ENCODE assay signal across 2 cellular contexts in the genomic region with DNA sequence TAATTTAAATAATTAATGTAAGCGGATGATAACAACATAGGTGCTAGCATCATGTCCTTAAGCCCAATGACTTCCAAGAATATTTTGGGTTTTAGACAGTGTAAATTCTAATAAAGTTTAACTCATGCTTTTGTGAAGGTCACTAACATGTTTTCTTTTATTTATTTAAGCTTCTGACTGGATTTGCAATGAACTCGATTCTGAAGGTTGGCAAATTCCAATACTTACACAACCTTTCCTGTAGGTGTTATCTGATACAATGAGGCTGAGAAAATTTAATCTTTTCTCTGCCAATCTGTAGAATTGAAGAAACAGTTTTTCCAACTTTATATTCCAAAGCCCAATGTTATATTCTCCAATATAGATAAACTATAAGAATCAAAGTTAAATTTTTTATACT.
TF ChIP-seq lines count a peak whose summit lies in the region.

No MANE protein-coding gene starts in this region.

TF ChIP-seq in liver, 16 proteins besides CTCF, POLR2A, EP300 and RAD21 (continued from another document):
- TF ChIP-seq FOXA2 (IDR thresholded peaks at IDR 0.05), result no peak

TF ChIP-seq in HepG2, 621 proteins besides CTCF, POLR2A, EP300 and RAD21 (continued from another document):
- TF ChIP-seq, protein P1, sequence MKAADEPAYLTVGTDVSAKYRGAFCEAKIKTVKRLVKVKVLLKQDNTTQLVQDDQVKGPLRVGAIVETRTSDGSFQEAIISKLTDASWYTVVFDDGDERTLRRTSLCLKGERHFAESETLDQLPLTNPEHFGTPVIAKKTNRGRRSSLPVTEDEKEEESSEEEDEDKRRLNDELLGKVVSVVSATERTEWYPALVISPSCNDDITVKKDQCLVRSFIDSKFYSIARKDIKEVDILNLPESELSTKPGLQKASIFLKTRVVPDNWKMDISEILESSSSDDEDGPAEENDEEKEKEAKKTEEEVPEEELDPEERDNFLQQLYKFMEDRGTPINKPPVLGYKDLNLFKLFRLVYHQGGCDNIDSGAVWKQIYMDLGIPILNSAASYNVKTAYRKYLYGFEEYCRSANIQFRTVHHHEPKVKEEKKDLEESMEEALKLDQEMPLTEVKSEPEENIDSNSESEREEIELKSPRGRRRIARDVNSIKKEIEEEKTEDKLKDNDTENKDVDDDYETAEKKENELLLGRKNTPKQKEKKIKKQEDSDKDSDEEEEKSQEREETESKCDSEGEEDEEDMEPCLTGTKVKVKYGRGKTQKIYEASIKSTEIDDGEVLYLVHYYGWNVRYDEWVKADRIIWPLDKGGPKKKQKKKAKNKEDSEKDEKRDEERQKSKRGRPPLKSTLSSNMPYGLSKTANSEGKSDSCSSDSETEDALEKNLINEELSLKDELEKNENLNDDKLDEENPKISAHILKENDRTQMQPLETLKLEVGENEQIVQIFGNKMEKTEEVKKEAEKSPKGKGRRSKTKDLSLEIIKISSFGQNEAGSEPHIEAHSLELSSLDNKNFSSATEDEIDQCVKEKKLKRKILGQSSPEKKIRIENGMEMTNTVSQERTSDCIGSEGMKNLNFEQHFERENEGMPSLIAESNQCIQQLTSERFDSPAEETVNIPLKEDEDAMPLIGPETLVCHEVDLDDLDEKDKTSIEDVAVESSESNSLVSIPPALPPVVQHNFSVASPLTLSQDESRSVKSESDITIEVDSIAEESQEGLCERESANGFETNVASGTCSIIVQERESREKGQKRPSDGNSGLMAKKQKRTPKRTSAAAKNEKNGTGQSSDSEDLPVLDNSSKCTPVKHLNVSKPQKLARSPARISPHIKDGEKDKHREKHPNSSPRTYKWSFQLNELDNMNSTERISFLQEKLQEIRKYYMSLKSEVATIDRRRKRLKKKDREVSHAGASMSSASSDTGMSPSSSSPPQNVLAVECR (CRISPR knock-in tag; IDR thresholded peaks at IDR 0.05; ENCODE audit: borderline replicate concordance), result no peak
- TF ChIP-seq ARNT (IDR thresholded peaks at IDR 0.05) (no peak), THAP11 (CRISPR knock-in tag; IDR thresholded peaks at IDR 0.05) (no peak)
- TF ChIP-seq, protein P2, sequence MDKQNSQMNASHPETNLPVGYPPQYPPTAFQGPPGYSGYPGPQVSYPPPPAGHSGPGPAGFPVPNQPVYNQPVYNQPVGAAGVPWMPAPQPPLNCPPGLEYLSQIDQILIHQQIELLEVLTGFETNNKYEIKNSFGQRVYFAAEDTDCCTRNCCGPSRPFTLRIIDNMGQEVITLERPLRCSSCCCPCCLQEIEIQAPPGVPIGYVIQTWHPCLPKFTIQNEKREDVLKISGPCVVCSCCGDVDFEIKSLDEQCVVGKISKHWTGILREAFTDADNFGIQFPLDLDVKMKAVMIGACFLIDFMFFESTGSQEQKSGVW (CRISPR knock-in tag; IDR thresholded peaks at IDR 0.05; ENCODE audit: borderline replicate concordance), result no peak
